25 cellular contexts compared by ENCODE assay signal in genomic region chr22:33451851-33452469, GRCh38.
DNase-seq lines count a peak whose midpoint lies in the region; ATAC-seq, FAIRE-seq and TF ChIP-seq lines count a peak whose summit lies in the region.
"Had no signal": no experiment of that assay in that cellular context is flagged by ENCODE, and none has a peak within 500 bp of the region (broad histone marks: within the 10 kb centered on the region; RNA-seq: fewer than 3 reads in every experiment).

No MANE protein-coding gene starts in this region.

- H3K4me3 ChIP-seq in osteoblast (ENCODE audit: insufficient read depth, low read length): no peak overlapping the region
- H3K4me3 ChIP-seq in gastrocnemius medialis: no peak overlapping the region
- no peak overlapping the region for H3K4me3 ChIP-seq in kidney (ENCODE audit: low read length in 2 of 2)
- H3K4me3 ChIP-seq: thoracic aorta had no signal

- in situ Hi-C loops in gastrocnemius medialis (cut with MboI; ENCODE audit: low sequenced_read_pairs in 4 of 4): no loop called here

- no peak for TF ChIP-seq POLR2A in gastrocnemius medialis (IDR thresholded peaks at IDR 0.05)

- H3K4me1 ChIP-seq in osteoblast (ENCODE audit: insufficient read depth, low read length) (no peaks in the 10 kb centered on the region), gastrocnemius medialis (peaks cover 4% of the 10 kb centered on the region in 2 donors), kidney (ENCODE audit: control insufficient read depth in 1 of 2, insufficient read depth in 1 of 2, low read depth in 1 of 2, low read length in 2 of 2) (no peaks in the 10 kb centered on the region)
- H3K4me1 ChIP-seq: parathyroid adenoma had no signal

- H3K27me3 ChIP-seq in osteoblast (ENCODE audit: insufficient read depth, low read length): no peaks in the 10 kb centered on the region
- no peaks in the 10 kb centered on the region for H3K27me3 ChIP-seq in gastrocnemius medialis

- no peak overlapping the region for H3K27ac ChIP-seq in osteoblast (ENCODE audit: low read depth, low read length)
- H3K27ac ChIP-seq in gastrocnemius medialis: no peak overlapping the region
- H3K27ac ChIP-seq in kidney (ENCODE audit: low read depth in 2 of 2, low read length in 2 of 2): no peak overlapping the region
- H3K27ac ChIP-seq: 22Rv1, parathyroid adenoma, thoracic aorta, WERI-Rb-1 had no signal

- intact Hi-C loops in gastrocnemius medialis (cut with DNase I; ENCODE audit: low total_unique reads) (no loop called here), kidney (cut with DNase I) (no loop called here)

- peak; percentile 16 for DNase-seq in DMS53 (lab: John Stamatoyannopoulos, UW)
- no peak for DNase-seq in DMS53 treated with DMSO at 0.1 percent for 48 hours (lab: John Stamatoyannopoulos, UW; ENCODE audit: unreplicated experiment)
- DNase-seq in LHCN-M2 (ENCODE audit: low read depth): peak; percentile 24
- peak; percentile 36 for DNase-seq in astrocyte of the hippocampus (ENCODE audit: low read depth, low spot score)
- DNase-seq in osteoblast (ENCODE audit: insufficient read length, low spot score, missing footprints): peak; percentile 73
- DNase-seq in gastrocnemius medialis: no peak
- no peak for DNase-seq in stimulated activated CD4-positive, alpha-beta T cell treated with anti-CD3 and anti-CD28 coated beads, Interleukin-2, amount 100 ng/mL, for 48 hours
- no peak for DNase-seq in kidney
- DNase-seq: activated CD4-positive, alpha-beta T cell treated with anti-CD3 and anti-CD28 coated beads, Interleukin-2, amount 10 ng/mL, durations not matched to agents 7 days and 5 days; activated naive CD4-positive, alpha-beta T cell treated with Interleukin-2 at 50 U/mL for 16 hours; activated T-cell treated with anti-CD3 and anti-CD28 coated beads, Interleukin-2, amount 50 U/mL, for 48 hours; caudate nucleus; CD4-positive, alpha-beta T cell; GOT3; MM.1S; NCI-H1436; NCI-H226; stimulated activated naive CD8-positive, alpha-beta T cell treated with anti-CD3 and anti-CD28 coated beads, Interleukin-15, Interleukin-2, amounts not matched to agents 100 U/mL and 50 U/mL, for 24 hours; T-helper 9 cell; WERI-Rb-1 had no signal

- no peak overlapping the region for H3K9ac ChIP-seq in kidney (ENCODE audit: low read length in 2 of 2)
- H3K9ac ChIP-seq: parathyroid adenoma had no signal

- no peak overlapping the region for H3K4me2 ChIP-seq in osteoblast (ENCODE audit: insufficient read depth, low read length)

- TF ChIP-seq CTCF in osteoblast (IDR thresholded peaks at IDR 0.05; ENCODE audit: extremely low read depth, low read depth, low read length): no peak
- TF ChIP-seq CTCF in gastrocnemius medialis (IDR thresholded peaks at IDR 0.05 in 4 of 5, conservative IDR thresholded peaks at IDR 0.05 in 1 of 5): no peak
- no peak for TF ChIP-seq CTCF in kidney (IDR thresholded peaks at IDR 0.05; ENCODE audit: borderline replicate concordance, extremely low read depth, insufficient read depth)

- no peaks in the 10 kb centered on the region for H4K20me1 ChIP-seq in osteoblast (ENCODE audit: insufficient read depth, low read length)

- no peaks in the 10 kb centered on the region for H3K36me3 ChIP-seq in osteoblast (ENCODE audit: insufficient read depth, low read length)
- H3K36me3 ChIP-seq in gastrocnemius medialis: no peaks in the 10 kb centered on the region
- no peaks in the 10 kb centered on the region for H3K36me3 ChIP-seq in kidney (ENCODE audit: control insufficient read depth in 1 of 2, insufficient read depth in 2 of 2, low read length in 2 of 2)
- H3K36me3 ChIP-seq: thoracic aorta, WERI-Rb-1 had no signal

- no peak for FAIRE-seq in kidney (lab: Jason Lieb, UNC)

- H2AFZ ChIP-seq in osteoblast (ENCODE audit: low read length): no peak overlapping the region
- H2AFZ ChIP-seq: parathyroid adenoma had no signal

- H3K9me3 ChIP-seq in osteoblast (ENCODE audit: low read depth, low read length) (no peaks in the 10 kb centered on the region), gastrocnemius medialis (no peaks in the 10 kb centered on the region), kidney (ENCODE audit: control insufficient read depth in 1 of 2, low read length in 2 of 2) (no peaks in the 10 kb centered on the region)
- H3K9me3 ChIP-seq: thoracic aorta had no signal

- no peaks in the 10 kb centered on the region for H3K79me2 ChIP-seq in osteoblast (ENCODE audit: insufficient read depth, low read length)
- H3K79me2 ChIP-seq: parathyroid adenoma had no signal

- no peak for ATAC-seq in gastrocnemius medialis
- ATAC-seq: left lobe of liver; sciatic nerve; stimulated activated naive CD8-positive, alpha-beta T cell treated with anti-CD3 and anti-CD28 coated beads, Interleukin-15, Interleukin-2, amounts not matched to agents 100 U/mL and 50 U/mL, for 24 hours had no signal

Comparison
In these comparisons a context has a peak if more than half of its experiments do, and no peak if none do; other contexts are left out.
1. DNase-seq: peak in DMS53 (single experiment), LHCN-M2 (single experiment), astrocyte of the hippocampus (single experiment) and osteoblast (single experiment); none in DMS53 treated with DMSO at 0.1 percent for 48 hours (single experiment), gastrocnemius medialis (0 of 2), stimulated activated CD4-positive, alpha-beta T cell treated with anti-CD3 and anti-CD28 coated beads, Interleukin-2, amount 100 ng/mL, for 48 hours (0 of 2) and kidney (single experiment).